Comparison of ENCODE assay signal across 21 cellular contexts in genomic region chr2:233689498-233689897, GRCh38. TPM values are rescaled to one million over a fixed set of nuclear protein-coding genes. Genes with fewer than 3 reads are reported as not detected.
"Had no signal": no experiment of that assay in that cellular context is flagged by ENCODE, and none has a peak within 500 bp of the region (broad histone marks: within the 10 kb centered on the region; RNA-seq: fewer than 3 reads in every experiment).

No MANE protein-coding gene starts in this region.

- H3K4me3 Mint-ChIP-seq: activated CD4-positive, alpha-beta memory T cell treated with anti-CD3 and anti-CD28 coated beads, Interleukin-2, amount 10 ng/mL, durations not matched to agents 7 days and 5 days; activated naive CD8-positive, alpha-beta T cell treated with anti-CD3 and anti-CD28 coated beads, Interleukin-2, amount 10 ng/mL, durations not matched to agents 7 days and 5 days; activated T-cell treated with anti-CD3 and anti-CD28 coated beads, Interleukin-2, amount 50 U/mL, for 72 hours; naive thymus-derived CD4-positive, alpha-beta T cell; stimulated activated memory B cell treated with anti-CD40 and anti-IgM and Interleukin-4, amounts not matched to agents 10 μg/mL and 1 μg/mL and 100 μg/mL, for 72 hours had no signal

- H3K9me3 Mint-ChIP-seq: activated CD4-positive, alpha-beta memory T cell treated with anti-CD3 and anti-CD28 coated beads, Interleukin-2, amount 10 ng/mL, durations not matched to agents 7 days and 5 days; activated naive CD8-positive, alpha-beta T cell treated with anti-CD3 and anti-CD28 coated beads, Interleukin-2, amount 10 ng/mL, durations not matched to agents 7 days and 5 days; activated T-cell treated with anti-CD3 and anti-CD28 coated beads, Interleukin-2, amount 50 U/mL, for 72 hours; stimulated activated memory B cell treated with anti-CD40 and anti-IgM and Interleukin-4, amounts not matched to agents 10 μg/mL and 1 μg/mL and 100 μg/mL, for 72 hours had no signal

- H3K27me3 ChIP-seq: ascending aorta, cardiac muscle cell, colonic mucosa, right lobe of liver, spleen, tibial nerve had no signal

- H3K27me3 Mint-ChIP-seq: progenitor cell of endocrine pancreas; stimulated activated memory B cell treated with anti-CD40 and anti-IgM and Interleukin-4, amounts not matched to agents 10 μg/mL and 1 μg/mL and 100 μg/mL, for 72 hours had no signal

- H3K4me1 Mint-ChIP-seq: activated CD4-positive, alpha-beta memory T cell treated with anti-CD3 and anti-CD28 coated beads, Interleukin-2, amount 10 ng/mL, durations not matched to agents 7 days and 5 days; activated naive CD8-positive, alpha-beta T cell treated with anti-CD3 and anti-CD28 coated beads, Interleukin-2, amount 10 ng/mL, durations not matched to agents 7 days and 5 days; naive thymus-derived CD4-positive, alpha-beta T cell had no signal

- DNase-seq: activated CD4-positive, alpha-beta memory T cell treated with anti-CD3 and anti-CD28 coated beads, Interleukin-2, amount 10 ng/mL, durations not matched to agents 7 days and 5 days; activated naive CD8-positive, alpha-beta T cell treated with anti-CD3 and anti-CD28 coated beads, Interleukin-2, amount 10 ng/mL, durations not matched to agents 7 days and 5 days; activated T-cell treated with anti-CD3 and anti-CD28 coated beads, Interleukin-2, amount 50 U/mL, for 72 hours; colonic mucosa; effector memory CD4-positive, alpha-beta T cell; glutamatergic neuron; naive thymus-derived CD4-positive, alpha-beta T cell; occipital lobe; right lobe of liver; spleen; stimulated activated CD4-positive, alpha-beta T cell treated with anti-CD3 and anti-CD28 coated beads, Interleukin-1b, Interleukin-23, amount 100 ng/mL, for 48 hours had no signal

- H3K4me3 ChIP-seq: ascending aorta, cardiac muscle cell, colonic mucosa, lung, right lobe of liver, spleen, tibial nerve had no signal

- ATAC-seq: activated T-cell treated with anti-CD3 and anti-CD28 coated beads, Interleukin-2, amount 50 U/mL, for 72 hours; right lobe of liver had no signal

- H3K27ac ChIP-seq: ascending aorta, cardiac muscle cell, colonic mucosa, right lobe of liver, spleen, tibial nerve had no signal

- H3K4me1 ChIP-seq: ascending aorta, spleen, tibial nerve had no signal

- H3K36me3 Mint-ChIP-seq: activated naive CD8-positive, alpha-beta T cell treated with anti-CD3 and anti-CD28 coated beads, Interleukin-2, amount 10 ng/mL, durations not matched to agents 7 days and 5 days; stimulated activated memory B cell treated with anti-CD40 and anti-IgM and Interleukin-4, amounts not matched to agents 10 μg/mL and 1 μg/mL and 100 μg/mL, for 72 hours had no signal

- H3K9me3 ChIP-seq: ascending aorta, colonic mucosa, right lobe of liver, spleen, tibial nerve had no signal

- H3K27ac Mint-ChIP-seq: activated CD4-positive, alpha-beta memory T cell treated with anti-CD3 and anti-CD28 coated beads, Interleukin-2, amount 10 ng/mL, durations not matched to agents 7 days and 5 days; activated naive CD8-positive, alpha-beta T cell treated with anti-CD3 and anti-CD28 coated beads, Interleukin-2, amount 10 ng/mL, durations not matched to agents 7 days and 5 days; activated T-cell treated with anti-CD3 and anti-CD28 coated beads, Interleukin-2, amount 50 U/mL, for 72 hours; naive thymus-derived CD4-positive, alpha-beta T cell; progenitor cell of endocrine pancreas; stimulated activated memory B cell treated with anti-CD40 and anti-IgM and Interleukin-4, amounts not matched to agents 10 μg/mL and 1 μg/mL and 100 μg/mL, for 72 hours had no signal

- H3K36me3 ChIP-seq: ascending aorta, cardiac muscle cell, colonic mucosa, right lobe of liver, spleen, tibial nerve had no signal

RNA-seq across cellular contexts. Expression of gene UGT1A6, which starts 3.2 kb away (rescaled TPM):
- total RNA-seq: activated CD4-positive, alpha-beta memory T cell treated with anti-CD3 and anti-CD28 coated beads, Interleukin-2, amount 10 ng/mL, durations not matched to agents 7 days and 5 days; activated naive CD8-positive, alpha-beta T cell treated with anti-CD3 and anti-CD28 coated beads, Interleukin-2, amount 10 ng/mL, durations not matched to agents 7 days and 5 days; activated T-cell treated with anti-CD3 and anti-CD28 coated beads, Interleukin-2, amount 50 U/mL, for 72 hours; cardiac muscle cell; fibroblast of villous mesenchyme; naive thymus-derived CD4-positive, alpha-beta T cell; occipital lobe; progenitor cell of endocrine pancreas; spleen; subcutaneous adipose tissue; T-helper 2 cell treated with Interferon-gamma antibody and Interleukin-4, amounts not matched to agents 100 ng/mL and 5 ng/mL, for 36 hours had no signal
- polyA plus RNA-seq: cardiac muscle cell; naive thymus-derived CD4-positive, alpha-beta T cell; spleen had no signal

RNA-seq across cellular contexts. Expression of gene UGT1A7, which starts 7.8 kb away (rescaled TPM):
- total RNA-seq: activated CD4-positive, alpha-beta memory T cell treated with anti-CD3 and anti-CD28 coated beads, Interleukin-2, amount 10 ng/mL, durations not matched to agents 7 days and 5 days; activated naive CD8-positive, alpha-beta T cell treated with anti-CD3 and anti-CD28 coated beads, Interleukin-2, amount 10 ng/mL, durations not matched to agents 7 days and 5 days; activated T-cell treated with anti-CD3 and anti-CD28 coated beads, Interleukin-2, amount 50 U/mL, for 72 hours; ascending aorta; cardiac muscle cell; epithelial cell of proximal tubule; fibroblast of villous mesenchyme; lung; naive thymus-derived CD4-positive, alpha-beta T cell; occipital lobe; progenitor cell of endocrine pancreas; spleen; T-helper 2 cell treated with Interferon-gamma antibody and Interleukin-4, amounts not matched to agents 100 ng/mL and 5 ng/mL, for 36 hours; tibial nerve had no signal
- polyA plus RNA-seq: cardiac muscle cell; naive thymus-derived CD4-positive, alpha-beta T cell had no signal

RNA-seq across cellular contexts. Expression of gene UGT1A9, which starts 17.8 kb away (rescaled TPM):
- total RNA-seq: activated CD4-positive, alpha-beta memory T cell treated with anti-CD3 and anti-CD28 coated beads, Interleukin-2, amount 10 ng/mL, durations not matched to agents 7 days and 5 days; activated naive CD8-positive, alpha-beta T cell treated with anti-CD3 and anti-CD28 coated beads, Interleukin-2, amount 10 ng/mL, durations not matched to agents 7 days and 5 days; activated T-cell treated with anti-CD3 and anti-CD28 coated beads, Interleukin-2, amount 50 U/mL, for 72 hours; ascending aorta; cardiac muscle cell; epithelial cell of proximal tubule; fibroblast of villous mesenchyme; lung; naive thymus-derived CD4-positive, alpha-beta T cell; occipital lobe; progenitor cell of endocrine pancreas; spleen; subcutaneous adipose tissue; T-helper 2 cell treated with Interferon-gamma antibody and Interleukin-4, amounts not matched to agents 100 ng/mL and 5 ng/mL, for 36 hours; tibial nerve had no signal
- polyA plus RNA-seq: cardiac muscle cell; lung; naive thymus-derived CD4-positive, alpha-beta T cell; spleen had no signal

RNA-seq across cellular contexts. Expression of gene UGT1A5, which starts 23.2 kb away (rescaled TPM):
- total RNA-seq: activated CD4-positive, alpha-beta memory T cell treated with anti-CD3 and anti-CD28 coated beads, Interleukin-2, amount 10 ng/mL, durations not matched to agents 7 days and 5 days; activated naive CD8-positive, alpha-beta T cell treated with anti-CD3 and anti-CD28 coated beads, Interleukin-2, amount 10 ng/mL, durations not matched to agents 7 days and 5 days; activated T-cell treated with anti-CD3 and anti-CD28 coated beads, Interleukin-2, amount 50 U/mL, for 72 hours; ascending aorta; cardiac muscle cell; epithelial cell of proximal tubule; fibroblast of villous mesenchyme; naive thymus-derived CD4-positive, alpha-beta T cell; occipital lobe; progenitor cell of endocrine pancreas; spleen; subcutaneous adipose tissue; T-helper 2 cell treated with Interferon-gamma antibody and Interleukin-4, amounts not matched to agents 100 ng/mL and 5 ng/mL, for 36 hours; tibial nerve had no signal
- polyA plus RNA-seq: cardiac muscle cell; lung; naive thymus-derived CD4-positive, alpha-beta T cell; spleen had no signal

RNA-seq across cellular contexts. Expression of gene UGT1A4, which starts 29.0 kb away (rescaled TPM):
- total RNA-seq: activated CD4-positive, alpha-beta memory T cell treated with anti-CD3 and anti-CD28 coated beads, Interleukin-2, amount 10 ng/mL, durations not matched to agents 7 days and 5 days; activated naive CD8-positive, alpha-beta T cell treated with anti-CD3 and anti-CD28 coated beads, Interleukin-2, amount 10 ng/mL, durations not matched to agents 7 days and 5 days; activated T-cell treated with anti-CD3 and anti-CD28 coated beads, Interleukin-2, amount 50 U/mL, for 72 hours; ascending aorta; cardiac muscle cell; epithelial cell of proximal tubule; fibroblast of villous mesenchyme; naive thymus-derived CD4-positive, alpha-beta T cell; occipital lobe; progenitor cell of endocrine pancreas; spleen; subcutaneous adipose tissue; T-helper 2 cell treated with Interferon-gamma antibody and Interleukin-4, amounts not matched to agents 100 ng/mL and 5 ng/mL, for 36 hours; tibial nerve had no signal
- polyA plus RNA-seq: cardiac muscle cell; naive thymus-derived CD4-positive, alpha-beta T cell; spleen had no signal
